ENCODE assay signal across 9 cellular contexts in the genomic region with DNA sequence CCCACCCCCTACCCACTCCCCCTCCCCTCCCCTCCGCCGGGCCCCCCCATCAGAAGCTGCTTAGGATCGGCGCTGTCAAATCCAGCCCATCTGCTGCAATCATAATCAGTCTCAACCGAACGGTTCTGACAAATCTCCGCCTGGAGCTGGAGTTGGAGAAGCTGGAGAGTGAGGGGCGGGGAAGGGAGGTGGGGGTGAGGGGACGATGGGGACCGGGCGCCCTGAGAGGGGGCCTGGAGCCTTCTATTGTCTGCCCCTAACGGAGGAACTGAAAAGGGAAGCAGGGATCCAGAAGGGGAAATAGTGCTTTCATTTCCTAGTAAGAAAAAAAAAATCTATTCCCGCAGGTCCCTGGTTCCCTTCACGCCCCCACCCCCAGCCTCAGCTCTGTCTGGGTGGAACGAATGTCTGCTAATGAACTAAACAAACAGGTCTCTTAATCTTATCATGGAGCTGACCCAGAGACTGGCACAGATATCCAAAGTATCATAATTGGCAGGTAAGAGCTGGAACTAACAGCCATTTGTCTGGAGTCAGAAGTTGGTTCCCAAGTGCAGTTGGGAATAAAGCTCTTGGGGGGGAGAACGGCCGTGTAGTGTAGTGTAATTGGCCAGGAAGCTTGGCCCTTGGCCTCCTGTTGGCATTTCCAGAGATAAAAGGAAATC.
DNase-seq lines count a peak whose midpoint lies in the region; ATAC-seq and TF ChIP-seq lines count a peak whose summit lies in the region.
"Had no signal": no experiment of that assay in that cellular context is flagged by ENCODE, and none has a peak within 500 bp of the region (broad histone marks: within the 10 kb centered on the region; RNA-seq: fewer than 3 reads in every experiment).

No MANE protein-coding gene starts in this region.

- H3K36me3 Mint-ChIP-seq in T-helper 17 cell (ENCODE audit: low read depth): peaks cover 2% of the 10 kb centered on the region

- no peak for TF ChIP-seq POLR2A in body of pancreas (IDR thresholded peaks at IDR 0.05)

- no peak overlapping the region for H3K27ac ChIP-seq in thymus (ENCODE audit: low read depth)
- H3K27ac ChIP-seq in body of pancreas: no peak overlapping the region

- peaks cover 13% of the 10 kb centered on the region for H3K27me3 ChIP-seq in thymus (ENCODE audit: control insufficient read depth, insufficient read depth)
- no peaks in the 10 kb centered on the region for H3K27me3 ChIP-seq in body of pancreas

- H3K4me1 Mint-ChIP-seq in T-helper 17 cell: no peaks in the 10 kb centered on the region

- DNase-seq in NCI-H2227 (lab: John Stamatoyannopoulos, UW; ENCODE audit: unreplicated experiment): peak; percentile 53
- DNase-seq in NCI-H2227 treated with DMSO at 0.1 percent for 48 hours (lab: John Stamatoyannopoulos, UW): no peak
- DNase-seq in NCI-H1436 treated with DMSO at 0.1 percent for 48 hours (lab: John Stamatoyannopoulos, UW): no peak
- no peak for DNase-seq in T-helper 17 cell
- no peak for DNase-seq in body of pancreas
- DNase-seq: activated T-cell treated with anti-CD3 and anti-CD28 coated beads, Interleukin-2, amount 50 U/mL, for 4 hours had no signal

- 3% methylated on average over 17 of the region's 17 CpGs for whole genome bisulfite sequencing in thymus
- WGBS in body of pancreas, 2 donors: 0% methylated on average over 10 to 15 of the region's 17 CpGs

- ATAC-seq in T-helper 17 cell (no peak), body of pancreas (no peak)

- H3K4me1 ChIP-seq in thymus (ENCODE audit: control insufficient read depth, insufficient read depth, low read length): no peaks in the 10 kb centered on the region
- peaks cover 22% of the 10 kb centered on the region for H3K4me1 ChIP-seq in body of pancreas

- H3K36me3 ChIP-seq in thymus (ENCODE audit: control insufficient read depth, insufficient read depth): no peaks in the 10 kb centered on the region
- no peaks in the 10 kb centered on the region for H3K36me3 ChIP-seq in body of pancreas (replicated peaks in 1 of 2; ENCODE audit: insufficient read depth in 1 of 2, low read depth in 2 of 2)

- H3K27me3 Mint-ChIP-seq in T-helper 17 cell: peaks cover 17% of the 10 kb centered on the region

- H3K4me3 ChIP-seq in WI38 (ENCODE audit: low read depth, low read length) (peak overlapping the region; percentile 77), iPS-18c (ENCODE audit: insufficient read depth, low read depth, low read length) (peak overlapping the region; percentile 31; the same call in 1 of the 2 replicates), thymus (ENCODE audit: low read length) (peak overlapping the region; percentile 9), body of pancreas (no peak overlapping the region)

- no peak overlapping the region for H3K4me3 Mint-ChIP-seq in T-helper 17 cell
- H3K4me3 Mint-ChIP-seq: activated T-cell treated with anti-CD3 and anti-CD28 coated beads, Interleukin-2, amount 50 U/mL, for 4 hours had no signal

- no peak overlapping the region for H3K27ac Mint-ChIP-seq in T-helper 17 cell

- no peak for TF ChIP-seq CTCF in WI38 (IDR thresholded peaks at IDR 0.05; ENCODE audit: low read depth, low read length)
- no peak for TF ChIP-seq CTCF in body of pancreas (IDR thresholded peaks at IDR 0.05)

- intact Hi-C loops in body of pancreas (cut with DNase I): no loop called here

- H3K9me3 ChIP-seq in iPS-18c (ENCODE audit: control insufficient read depth, insufficient read depth, low read length): no peaks in the 10 kb centered on the region
- H3K9me3 ChIP-seq in thymus (ENCODE audit: control insufficient read depth): no peaks in the 10 kb centered on the region
- no peaks in the 10 kb centered on the region for H3K9me3 ChIP-seq in T-helper 17 cell (ENCODE audit: control insufficient read depth, low read length, poor library complexity, severe bottlenecking)
- H3K9me3 ChIP-seq in body of pancreas: no peaks in the 10 kb centered on the region

Comparison
In these comparisons a context has a peak if more than half of its experiments do, and no peak if none do; other contexts are left out.
1. H3K4me3 ChIP-seq: peak in WI38 (single experiment), iPS-18c (single experiment) and thymus (single experiment); none in body of pancreas (0 of 2).